8 cellular contexts compared by ENCODE assay signal in the genomic region with DNA sequence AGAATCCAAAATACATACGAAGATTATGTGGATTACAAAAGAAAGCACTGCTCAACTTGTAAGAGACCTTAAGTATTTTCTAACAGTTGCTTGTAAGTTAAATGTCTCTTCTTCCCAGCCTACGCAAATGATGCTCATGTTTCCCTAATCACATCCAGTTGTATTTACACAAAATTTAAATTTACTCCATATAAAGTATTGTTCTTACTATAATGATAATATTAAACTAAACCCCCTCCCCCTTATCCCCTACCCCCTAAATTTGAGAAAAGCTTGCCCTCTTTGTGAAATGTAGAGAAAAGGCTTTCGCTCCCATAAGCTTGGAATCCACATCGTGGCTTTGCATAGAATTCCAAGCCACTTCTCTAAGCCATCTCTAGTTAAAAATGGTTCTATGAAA.
"Had no signal": no experiment of that assay in that cellular context is flagged by ENCODE, and none has a peak within 500 bp of the region (broad histone marks: within the 10 kb centered on the region; RNA-seq: fewer than 3 reads in every experiment).

No MANE protein-coding gene starts in this region.

- ATAC-seq: HCT116 had no signal

- H3K27me3 Mint-ChIP-seq: IgD-negative memory B cell had no signal

- H3K4me3 ChIP-seq: GM23248, HAP-1 had no signal

- H3K9me3 Mint-ChIP-seq: HFFc6, IgD-negative memory B cell had no signal

- H3K27ac Mint-ChIP-seq: HFFc6, IgD-negative memory B cell had no signal

- H3K4me1 ChIP-seq: HAP-1 had no signal

- H3K4me3 Mint-ChIP-seq: HFFc6, IgD-negative memory B cell had no signal

- H3K27ac ChIP-seq: GM23248, HL-60 had no signal

- H2AFZ ChIP-seq: GM23248 had no signal

- DNase-seq: GM23248, GOT3, HFFc6, KG1 had no signal

- H3K9me3 ChIP-seq: HAP-1 had no signal

- H3K9ac ChIP-seq: GM23248 had no signal
